Comparison of ENCODE assay signal across 14 cellular contexts in the genomic region with DNA sequence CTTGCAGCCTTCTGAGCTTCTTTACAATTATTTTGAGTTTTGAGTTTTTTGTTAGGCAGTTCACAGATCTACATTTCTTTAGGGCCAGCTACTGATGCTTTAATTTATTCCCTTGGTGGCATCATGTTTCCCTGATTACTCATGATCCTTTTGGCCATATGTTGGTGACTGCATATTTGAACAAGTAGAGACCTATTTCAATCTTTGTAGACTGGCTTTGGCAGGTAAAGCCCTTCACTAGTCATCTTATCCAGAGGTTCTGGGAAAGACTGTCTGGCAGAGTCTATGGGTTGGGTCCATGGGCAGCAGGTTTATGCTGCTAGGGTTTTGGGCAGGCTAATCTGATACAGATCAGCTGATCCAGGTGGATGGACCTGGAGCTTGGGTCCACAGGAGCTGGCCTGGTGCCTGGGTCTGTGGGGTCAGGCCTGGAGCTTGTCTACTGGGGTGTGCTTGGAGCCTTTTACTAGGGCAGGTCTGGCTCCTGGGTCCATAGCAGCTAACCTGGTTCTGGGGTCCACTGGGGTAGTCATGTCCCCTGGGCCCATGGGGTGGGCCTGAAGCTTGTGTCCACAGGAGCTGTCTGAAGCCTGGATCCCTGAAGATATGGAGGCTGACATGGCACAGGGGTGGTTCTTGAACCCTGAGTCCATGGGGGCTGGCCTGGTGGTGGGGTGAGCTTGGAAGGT.
"Had no signal": no experiment of that assay in that cellular context is flagged by ENCODE, and none has a peak within 500 bp of the region (broad histone marks: within the 10 kb centered on the region; RNA-seq: fewer than 3 reads in every experiment).

No MANE protein-coding gene starts in this region.

- H3K4me1 ChIP-seq: psoas muscle, suprapubic skin had no signal

- H3K27me3 ChIP-seq: suprapubic skin had no signal

- H3K36me3 ChIP-seq: suprapubic skin had no signal

- ATAC-seq: effector memory CD8-positive, alpha-beta T cell; left lobe of liver; natural killer cell; psoas muscle; sciatic nerve; WTC11 had no signal

- H3K27ac ChIP-seq: psoas muscle, suprapubic skin had no signal

- H3K9me3 ChIP-seq: psoas muscle, suprapubic skin had no signal

- DNase-seq: activated CD4-positive, alpha-beta T cell treated with anti-CD3 and anti-CD28 coated beads for 48 hours; activated naive CD4-positive, alpha-beta T cell treated with Interleukin-2 at 50 U/mL for 16 hours; effector memory CD8-positive, alpha-beta T cell; erythroblast; head of caudate nucleus; natural killer cell; nucleus accumbens; psoas muscle; stimulated activated CD4-positive, alpha-beta T cell treated with anti-CD3 and anti-CD28 coated beads, Interleukin-12 subunit alpha, Interleukin-12 subunit beta, amount 100 ng/mL, for 4 hours; stimulated activated naive CD4-positive, alpha-beta T cell treated with Interleukin-2 at 50 U/mL for 16 hours had no signal

- H3K4me3 ChIP-seq: psoas muscle, suprapubic skin had no signal
